In the genomic region with DNA sequence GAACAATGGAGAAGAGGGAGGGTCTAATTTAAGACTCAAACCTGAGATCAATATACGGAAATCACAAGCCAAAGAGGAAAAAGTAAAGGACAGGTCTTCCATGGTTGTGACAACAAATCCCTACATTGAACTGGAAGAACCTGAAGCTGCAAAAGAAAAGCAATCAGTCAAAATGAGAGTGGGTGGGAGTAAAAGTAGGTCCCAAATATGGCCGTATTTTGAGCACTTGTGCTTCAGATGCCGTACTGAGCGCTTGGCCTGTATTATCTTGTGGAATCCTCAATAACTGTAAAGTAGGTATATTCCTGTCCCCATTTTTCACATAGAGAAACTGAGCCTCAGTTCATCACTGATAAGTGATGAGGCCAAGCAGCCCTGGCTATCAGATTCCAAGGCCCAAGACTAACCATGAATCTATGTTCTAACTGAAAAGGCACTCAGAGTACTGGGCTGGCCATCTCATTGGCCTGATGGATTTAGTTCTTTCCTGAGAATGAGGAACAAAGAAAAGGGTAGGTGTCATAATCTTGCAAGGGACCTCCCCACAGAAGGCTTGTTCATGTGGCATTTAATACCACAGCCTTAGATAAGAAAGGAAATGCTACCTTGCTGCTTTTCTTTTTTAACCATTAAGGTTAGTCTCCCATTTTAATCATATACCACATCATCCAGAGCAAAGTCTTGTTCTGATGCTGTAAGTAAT, we compare ENCODE assay signal across 12 cellular contexts. TPM values are rescaled to one million over a fixed set of nuclear protein-coding genes. Genes with fewer than 3 reads are reported as not detected.
A peak's percentile ranks its signal among the peaks of the same experiment; 100 is the strongest.
DNase-seq lines count a peak whose midpoint lies in the region; ATAC-seq and TF ChIP-seq lines count a peak whose summit lies in the region.
"Had no signal": no experiment of that assay in that cellular context is flagged by ENCODE, and none has a peak within 500 bp of the region (broad histone marks: within the 10 kb centered on the region; RNA-seq: fewer than 3 reads in every experiment).

No MANE protein-coding gene starts in this region.

- peak; percentile 6 for DNase-seq in activated CD8-positive, alpha-beta T cell treated with anti-CD3 and anti-CD28 coated beads for 36 hours
- no peak for DNase-seq in activated CD8-positive, alpha-beta T cell treated with anti-CD3 and anti-CD28 coated beads, Interleukin-2, amount 10 ng/mL, durations not matched to agents 7 days and 5 days
- no peak for DNase-seq in stimulated activated naive CD8-positive, alpha-beta T cell treated with anti-CD3 and anti-CD28 coated beads, Interleukin-15, Interleukin-2, amounts not matched to agents 100 U/mL and 50 U/mL, for 24 hours
- no peak for DNase-seq in medulla oblongata (ENCODE audit: extremely low spot score)
- DNase-seq in NK-92 treated with Interleukin-12 subunit alpha and Interleukin-12 subunit beta, amount 100 ng/mL, for 24 hours (lab: John Stamatoyannopoulos, UW): no peak
- DNase-seq in SK-N-SH: no peak
- DNase-seq: central memory CD4-positive, alpha-beta T cell; left colon; occipital lobe had no signal

- H3K27me3 Mint-ChIP-seq in activated CD8-positive, alpha-beta T cell treated with anti-CD3 and anti-CD28 coated beads for 36 hours: no peaks in the 10 kb centered on the region
- H3K27me3 Mint-ChIP-seq in activated CD8-positive, alpha-beta T cell treated with anti-CD3 and anti-CD28 coated beads, Interleukin-2, amount 10 ng/mL, durations not matched to agents 7 days and 5 days (ENCODE audit: low read depth): no peaks in the 10 kb centered on the region

- no peaks in the 10 kb centered on the region for H3K36me3 ChIP-seq in SK-N-SH (replicated peaks in 1 of 2; ENCODE audit: control insufficient read depth in 1 of 2, insufficient read depth in 2 of 2, low read length in 1 of 2)

- H3K4me1 Mint-ChIP-seq in activated CD8-positive, alpha-beta T cell treated with anti-CD3 and anti-CD28 coated beads for 36 hours (ENCODE audit: low read depth): peaks cover 5% of the 10 kb centered on the region
- no peaks in the 10 kb centered on the region for H3K4me1 Mint-ChIP-seq in activated CD8-positive, alpha-beta T cell treated with anti-CD3 and anti-CD28 coated beads, Interleukin-2, amount 10 ng/mL, durations not matched to agents 7 days and 5 days (ENCODE audit: low read depth)

- no peaks in the 10 kb centered on the region for H3K9me3 Mint-ChIP-seq in activated CD8-positive, alpha-beta T cell treated with anti-CD3 and anti-CD28 coated beads for 36 hours
- no peaks in the 10 kb centered on the region for H3K9me3 Mint-ChIP-seq in activated CD8-positive, alpha-beta T cell treated with anti-CD3 and anti-CD28 coated beads, Interleukin-2, amount 10 ng/mL, durations not matched to agents 7 days and 5 days (ENCODE audit: insufficient read depth)

- no peak overlapping the region for H3K9ac ChIP-seq in SK-N-SH

- intact Hi-C loops in activated CD8-positive, alpha-beta T cell treated with anti-CD3 and anti-CD28 coated beads for 36 hours (cut with micrococcal nuclease): no loop called here

- ATAC-seq in activated CD8-positive, alpha-beta T cell treated with anti-CD3 and anti-CD28 coated beads for 36 hours: peak; percentile 80
- no peak for ATAC-seq in activated CD8-positive, alpha-beta T cell treated with anti-CD3 and anti-CD28 coated beads, Interleukin-2, amount 10 ng/mL, durations not matched to agents 7 days and 5 days
- ATAC-seq in GM21825 (IDR thresholded peaks at IDR 0.05; ENCODE audit: unreplicated experiment): peak; percentile 96
- ATAC-seq in HG03378 (IDR thresholded peaks at IDR 0.05; ENCODE audit: unreplicated experiment): peak; percentile 98
- ATAC-seq in stimulated activated naive CD8-positive, alpha-beta T cell treated with anti-CD3 and anti-CD28 coated beads, Interleukin-15, Interleukin-2, amounts not matched to agents 100 U/mL and 50 U/mL, for 24 hours: peak; percentile 80
- ATAC-seq: A549, left colon had no signal

- H3K4me3 ChIP-seq in SK-N-SH (ENCODE audit: low read depth in 2 of 2, low read length in 1 of 2): no peak overlapping the region
- H3K4me3 ChIP-seq: A549 had no signal

- H3K9me3 ChIP-seq in SK-N-SH: no peaks in the 10 kb centered on the region
- H3K9me3 ChIP-seq: A549 had no signal

- no peaks in the 10 kb centered on the region for H4K20me1 ChIP-seq in SK-N-SH (ENCODE audit: insufficient read depth)

- CTCF ChIA-PET in activated CD8-positive, alpha-beta T cell treated with anti-CD3 and anti-CD28 coated beads for 36 hours (lab: Charles Lee): no interaction called here
- CTCF ChIA-PET in activated CD8-positive, alpha-beta T cell treated with anti-CD3 and anti-CD28 coated beads, Interleukin-2, amount 10 ng/mL, durations not matched to agents 7 days and 5 days (lab: Charles Lee): no interaction called here
- CTCF ChIA-PET in SK-N-SH (lab: Yijun Ruan, JAX): no interaction called here

- no peaks in the 10 kb centered on the region; a peak in 1 of 4 replicates for H3K4me1 ChIP-seq in SK-N-SH (ENCODE audit: control insufficient read depth in 1 of 2, insufficient read depth in 2 of 2, low read depth in 1 of 2, low read length in 1 of 2)
- H3K4me1 ChIP-seq: A549 had no signal

- POLR2A ChIA-PET in activated CD8-positive, alpha-beta T cell treated with anti-CD3 and anti-CD28 coated beads for 36 hours (lab: Charles Lee): no interaction called here
- POLR2A ChIA-PET in activated CD8-positive, alpha-beta T cell treated with anti-CD3 and anti-CD28 coated beads, Interleukin-2, amount 10 ng/mL, durations not matched to agents 7 days and 5 days (lab: Charles Lee): no interaction called here
- POLR2A ChIA-PET in SK-N-SH (lab: Yijun Ruan, JAX): no interaction called here

- H3K4me2 ChIP-seq in SK-N-SH: no peak overlapping the region
- H3K4me2 ChIP-seq: A549 had no signal

- no peak for TF ChIP-seq RAD21 in SK-N-SH (IDR thresholded peaks at IDR 0.05; ENCODE audit: low read length)

- H3K79me2 ChIP-seq in SK-N-SH (ENCODE audit: insufficient read depth): no peaks in the 10 kb centered on the region

- H2AFZ ChIP-seq in SK-N-SH (ENCODE audit: low read depth): no peak overlapping the region

- no peak overlapping the region for H3K4me3 Mint-ChIP-seq in activated CD8-positive, alpha-beta T cell treated with anti-CD3 and anti-CD28 coated beads for 36 hours
- H3K4me3 Mint-ChIP-seq in activated CD8-positive, alpha-beta T cell treated with anti-CD3 and anti-CD28 coated beads, Interleukin-2, amount 10 ng/mL, durations not matched to agents 7 days and 5 days: no peak overlapping the region

- TF ChIP-seq CTCF in activated CD8-positive, alpha-beta T cell treated with anti-CD3 and anti-CD28 coated beads for 36 hours (IDR thresholded peaks at IDR 0.05): no peak
- TF ChIP-seq CTCF in SK-N-SH (IDR thresholded peaks at IDR 0.05): no peak

- no peak overlapping the region for H3K27ac ChIP-seq in SK-N-SH (ENCODE audit: low read depth in 2 of 2, low read length in 1 of 2)
- H3K27ac ChIP-seq: A549 had no signal

- H3K9me2 ChIP-seq in SK-N-SH: no peaks in the 10 kb centered on the region

- H3K27ac Mint-ChIP-seq in activated CD8-positive, alpha-beta T cell treated with anti-CD3 and anti-CD28 coated beads for 36 hours: no peak overlapping the region
- no peak overlapping the region for H3K27ac Mint-ChIP-seq in activated CD8-positive, alpha-beta T cell treated with anti-CD3 and anti-CD28 coated beads, Interleukin-2, amount 10 ng/mL, durations not matched to agents 7 days and 5 days

- no peak for TF ChIP-seq EP300 in SK-N-SH (IDR thresholded peaks at IDR 0.05; ENCODE audit: borderline replicate concordance in 1 of 2, low read depth in 1 of 2, low read length in 1 of 2)

- no peaks in the 10 kb centered on the region for H3K36me3 Mint-ChIP-seq in activated CD8-positive, alpha-beta T cell treated with anti-CD3 and anti-CD28 coated beads for 36 hours (ENCODE audit: low read depth)
- H3K36me3 Mint-ChIP-seq in activated CD8-positive, alpha-beta T cell treated with anti-CD3 and anti-CD28 coated beads, Interleukin-2, amount 10 ng/mL, durations not matched to agents 7 days and 5 days (ENCODE audit: low read depth): no peaks in the 10 kb centered on the region

- WGBS in SK-N-SH (ENCODE audit: low lambda C conversion rate): 46% methylated on average over 4 of the region's 4 CpGs

- no peaks in the 10 kb centered on the region for H3F3A ChIP-seq in SK-N-SH (replicated peaks; ENCODE audit: insufficient read depth)

- H3K27me3 ChIP-seq in SK-N-SH (ENCODE audit: insufficient read depth): no peaks in the 10 kb centered on the region

TF ChIP-seq in SK-N-SH, 30 proteins besides CTCF, POLR2A, EP300 and RAD21:
- no peak for TF ChIP-seq CHD2 (IDR thresholded peaks at IDR 0.05; ENCODE audit: low read length, partially characterized antibody)
- TF ChIP-seq, protein P1, sequence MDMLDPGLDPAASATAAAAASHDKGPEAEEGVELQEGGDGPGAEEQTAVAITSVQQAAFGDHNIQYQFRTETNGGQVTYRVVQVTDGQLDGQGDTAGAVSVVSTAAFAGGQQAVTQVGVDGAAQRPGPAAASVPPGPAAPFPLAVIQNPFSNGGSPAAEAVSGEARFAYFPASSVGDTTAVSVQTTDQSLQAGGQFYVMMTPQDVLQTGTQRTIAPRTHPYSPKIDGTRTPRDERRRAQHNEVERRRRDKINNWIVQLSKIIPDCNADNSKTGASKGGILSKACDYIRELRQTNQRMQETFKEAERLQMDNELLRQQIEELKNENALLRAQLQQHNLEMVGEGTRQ (IDR thresholded peaks at IDR 0.05; ENCODE audit: borderline replicate concordance, low read depth, low read length): no peak
- no peak for TF ChIP-seq RFX5 (IDR thresholded peaks at IDR 0.05; ENCODE audit: low read length)
- no peak for TF ChIP-seq GABPA (IDR thresholded peaks at IDR 0.05; ENCODE audit: low read depth)
- no peak for TF ChIP-seq FOXM1 (IDR thresholded peaks at IDR 0.05; ENCODE audit: low read depth)
- no peak for TF ChIP-seq MEF2A (IDR thresholded peaks at IDR 0.05; ENCODE audit: borderline replicate concordance, low read depth)

RNA-seq across cellular contexts. Expression of a gene that starts 52.5 kb away (rescaled TPM):
- total RNA-seq in activated CD8-positive, alpha-beta T cell treated with anti-CD3 and anti-CD28 coated beads for 36 hours: 1 to 10 TPM in 1 of 2 experiments, under 1 TPM in 1; 0.98 to 1.3 TPM
- 1 to 10 TPM; 1.4 to 1.7 TPM for total RNA-seq in activated CD8-positive, alpha-beta T cell treated with anti-CD3 and anti-CD28 coated beads, Interleukin-2, amount 10 ng/mL, durations not matched to agents 7 days and 5 days
- polyA plus RNA-seq in SK-N-SH (2012; rRNA removed): 0.03 TPM in 2 replicates
- polyA plus RNA-seq in SK-N-SH (2012; cell fraction: cytosol; rRNA removed): 0.08 and 0.10 TPM in 2 replicates
- polyA plus RNA-seq in SK-N-SH (2012; cell fraction: nucleus; rRNA removed): not detected in 2 replicates
- polyA plus RNA-seq: A549 had no signal
